Comparison of ENCODE assay signal across 1 cellular context in the genomic region with DNA sequence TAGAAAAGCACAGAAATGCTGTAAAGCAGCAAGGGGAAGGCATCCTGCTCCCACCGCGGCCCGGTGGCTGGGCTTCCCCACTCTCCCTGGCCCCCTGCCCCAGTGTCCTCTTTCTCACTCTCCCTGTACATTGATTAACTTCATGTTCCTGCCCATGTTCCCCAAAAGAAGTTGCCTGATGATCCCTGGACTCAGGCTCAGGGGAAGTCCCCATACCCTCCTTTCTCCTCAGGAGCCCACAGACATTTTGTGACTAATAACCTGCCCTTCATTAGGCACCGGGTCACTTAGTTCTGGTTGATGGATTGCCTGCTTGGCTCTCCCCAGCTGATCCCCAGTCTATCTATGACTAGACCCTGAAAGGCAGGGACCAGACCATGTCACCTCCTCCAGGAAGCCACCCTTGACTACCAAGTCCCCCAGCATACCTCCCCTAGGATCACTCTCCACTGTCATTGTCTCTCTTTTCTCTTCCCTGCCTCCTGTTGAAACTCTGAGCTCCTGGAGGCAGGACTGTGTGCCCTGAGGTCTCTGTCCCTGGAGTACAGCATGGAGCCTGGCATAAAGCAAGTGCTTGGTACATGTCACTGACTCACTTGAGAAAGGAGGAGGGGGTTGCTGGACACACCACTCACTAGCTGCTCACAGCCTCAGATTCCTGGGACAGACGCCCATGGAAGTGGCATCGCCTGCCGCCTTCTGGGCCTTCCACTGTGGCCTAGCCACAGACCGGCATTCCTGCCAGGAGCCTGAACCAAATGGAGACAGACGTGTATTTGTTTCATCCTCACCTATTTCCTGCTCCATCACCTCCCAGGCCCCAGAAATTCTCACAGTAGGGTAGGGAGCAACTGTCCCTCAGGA.
TF ChIP-seq lines count a peak whose summit lies in the region.

No MANE protein-coding gene starts in this region.

TF ChIP-seq in GM12878, 131 proteins besides CTCF, POLR2A, EP300 and RAD21 (continued from another document):
- TF ChIP-seq MEF2A (IDR thresholded peaks at IDR 0.05; ENCODE audit: insufficient read depth, low read depth, low read length): no peak
- TF ChIP-seq RFX5 (IDR thresholded peaks at IDR 0.05; ENCODE audit: low read depth, low read length): no peak
- no peak for TF ChIP-seq RELA (IDR thresholded peaks at IDR 0.05; ENCODE audit: borderline replicate concordance, partially characterized antibody)
- TF ChIP-seq RB1 (IDR thresholded peaks at IDR 0.05; ENCODE audit: borderline replicate concordance): no peak
- TF ChIP-seq, protein P1, sequence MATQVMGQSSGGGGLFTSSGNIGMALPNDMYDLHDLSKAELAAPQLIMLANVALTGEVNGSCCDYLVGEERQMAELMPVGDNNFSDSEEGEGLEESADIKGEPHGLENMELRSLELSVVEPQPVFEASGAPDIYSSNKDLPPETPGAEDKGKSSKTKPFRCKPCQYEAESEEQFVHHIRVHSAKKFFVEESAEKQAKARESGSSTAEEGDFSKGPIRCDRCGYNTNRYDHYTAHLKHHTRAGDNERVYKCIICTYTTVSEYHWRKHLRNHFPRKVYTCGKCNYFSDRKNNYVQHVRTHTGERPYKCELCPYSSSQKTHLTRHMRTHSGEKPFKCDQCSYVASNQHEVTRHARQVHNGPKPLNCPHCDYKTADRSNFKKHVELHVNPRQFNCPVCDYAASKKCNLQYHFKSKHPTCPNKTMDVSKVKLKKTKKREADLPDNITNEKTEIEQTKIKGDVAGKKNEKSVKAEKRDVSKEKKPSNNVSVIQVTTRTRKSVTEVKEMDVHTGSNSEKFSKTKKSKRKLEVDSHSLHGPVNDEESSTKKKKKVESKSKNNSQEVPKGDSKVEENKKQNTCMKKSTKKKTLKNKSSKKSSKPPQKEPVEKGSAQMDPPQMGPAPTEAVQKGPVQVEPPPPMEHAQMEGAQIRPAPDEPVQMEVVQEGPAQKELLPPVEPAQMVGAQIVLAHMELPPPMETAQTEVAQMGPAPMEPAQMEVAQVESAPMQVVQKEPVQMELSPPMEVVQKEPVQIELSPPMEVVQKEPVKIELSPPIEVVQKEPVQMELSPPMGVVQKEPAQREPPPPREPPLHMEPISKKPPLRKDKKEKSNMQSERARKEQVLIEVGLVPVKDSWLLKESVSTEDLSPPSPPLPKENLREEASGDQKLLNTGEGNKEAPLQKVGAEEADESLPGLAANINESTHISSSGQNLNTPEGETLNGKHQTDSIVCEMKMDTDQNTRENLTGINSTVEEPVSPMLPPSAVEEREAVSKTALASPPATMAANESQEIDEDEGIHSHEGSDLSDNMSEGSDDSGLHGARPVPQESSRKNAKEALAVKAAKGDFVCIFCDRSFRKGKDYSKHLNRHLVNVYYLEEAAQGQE (IDR thresholded peaks at IDR 0.05; ENCODE audit: low read depth, low read length): no peak
- no peak for TF ChIP-seq EGR1 (IDR thresholded peaks at IDR 0.05; ENCODE audit: borderline replicate concordance in 1 of 2, low read depth in 2 of 2, low read length in 2 of 2)
- TF ChIP-seq, protein P2, sequence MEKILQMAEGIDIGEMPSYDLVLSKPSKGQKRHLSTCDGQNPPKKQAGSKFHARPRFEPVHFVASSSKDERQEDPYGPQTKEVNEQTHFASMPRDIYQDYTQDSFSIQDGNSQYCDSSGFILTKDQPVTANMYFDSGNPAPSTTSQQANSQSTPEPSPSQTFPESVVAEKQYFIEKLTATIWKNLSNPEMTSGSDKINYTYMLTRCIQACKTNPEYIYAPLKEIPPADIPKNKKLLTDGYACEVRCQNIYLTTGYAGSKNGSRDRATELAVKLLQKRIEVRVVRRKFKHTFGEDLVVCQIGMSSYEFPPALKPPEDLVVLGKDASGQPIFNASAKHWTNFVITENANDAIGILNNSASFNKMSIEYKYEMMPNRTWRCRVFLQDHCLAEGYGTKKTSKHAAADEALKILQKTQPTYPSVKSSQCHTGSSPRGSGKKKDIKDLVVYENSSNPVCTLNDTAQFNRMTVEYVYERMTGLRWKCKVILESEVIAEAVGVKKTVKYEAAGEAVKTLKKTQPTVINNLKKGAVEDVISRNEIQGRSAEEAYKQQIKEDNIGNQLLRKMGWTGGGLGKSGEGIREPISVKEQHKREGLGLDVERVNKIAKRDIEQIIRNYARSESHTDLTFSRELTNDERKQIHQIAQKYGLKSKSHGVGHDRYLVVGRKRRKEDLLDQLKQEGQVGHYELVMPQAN (conservative IDR thresholded peaks at IDR 0.05): no peak
- no peak for TF ChIP-seq ZNF24 (IDR thresholded peaks at IDR 0.05)
- TF ChIP-seq, protein P3, sequence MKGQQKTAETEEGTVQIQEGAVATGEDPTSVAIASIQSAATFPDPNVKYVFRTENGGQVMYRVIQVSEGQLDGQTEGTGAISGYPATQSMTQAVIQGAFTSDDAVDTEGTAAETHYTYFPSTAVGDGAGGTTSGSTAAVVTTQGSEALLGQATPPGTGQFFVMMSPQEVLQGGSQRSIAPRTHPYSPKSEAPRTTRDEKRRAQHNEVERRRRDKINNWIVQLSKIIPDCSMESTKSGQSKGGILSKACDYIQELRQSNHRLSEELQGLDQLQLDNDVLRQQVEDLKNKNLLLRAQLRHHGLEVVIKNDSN (IDR thresholded peaks at IDR 0.05; ENCODE audit: borderline replicate concordance, extremely low read length, insufficient read depth, low read depth, low read length): no peak
- no peak for TF ChIP-seq BACH1 (IDR thresholded peaks at IDR 0.05; ENCODE audit: borderline replicate concordance)
